In genomic region chr2:141323571-141323970, GRCh38 we compare ENCODE assay signal across 31 cellular contexts.
"Had no signal": no experiment of that assay in that cellular context is flagged by ENCODE, and none has a peak within 500 bp of the region (broad histone marks: within the 10 kb centered on the region; RNA-seq: fewer than 3 reads in every experiment).

No MANE protein-coding gene starts in this region.

- H3K36me3 Mint-ChIP-seq: activated naive CD8-positive, alpha-beta T cell treated with anti-CD3 and anti-CD28 coated beads for 36 hours had no signal

- H3K27me3 Mint-ChIP-seq: activated CD4-positive, alpha-beta T cell treated with anti-CD3 and anti-CD28 coated beads, Interleukin-2, amount 10 ng/mL, durations not matched to agents 24 days and 14 days; activated CD8-positive, alpha-beta T cell treated with anti-CD3 and anti-CD28 coated beads for 36 hours; activated naive CD8-positive, alpha-beta T cell treated with anti-CD3 and anti-CD28 coated beads for 36 hours; activated T-helper 17 cell treated with anti-CD3 and anti-CD28 coated beads, Interleukin-2, amount 50 U/mL, for 72 hours had no signal

- DNase-seq: activated CD4-positive, alpha-beta T cell treated with anti-CD3 and anti-CD28 coated beads, Interleukin-2, amount 10 ng/mL, durations not matched to agents 24 days and 14 days; activated CD4-positive, alpha-beta T cell treated with anti-CD3 and anti-CD28 coated beads, Interleukin-2, amount 50 U/mL, for 4 hours; activated CD8-positive, alpha-beta T cell treated with anti-CD3 and anti-CD28 coated beads for 36 hours; activated effector memory CD4-positive, alpha-beta T cell treated with anti-CD3 and anti-CD28 coated beads, Interleukin-2, amount 50 U/mL, for 16 hours; activated naive CD4-positive, alpha-beta T cell; activated naive CD4-positive, alpha-beta T cell treated with anti-CD3 and anti-CD28 coated beads, Interleukin-2, amount 50 U/mL, for 16 hours; activated naive CD8-positive, alpha-beta T cell treated with anti-CD3 and anti-CD28 coated beads for 36 hours; activated T-cell treated with anti-CD3 and anti-CD28 coated beads, Interleukin-2, amount 50 U/mL, for 1 hour; activated T-cell treated with anti-CD3 and anti-CD28 coated beads, Interleukin-2, amount 50 U/mL, for 72 hours; amniotic stem cell; aorta; brain microvascular endothelial cell; central memory CD4-positive, alpha-beta T cell; Karpas-422; NCI-H1105 treated with DMSO at 0.1 percent for 48 hours; NCI-H1436; NCI-H1694; NCI-H1930; NCI-H2081 treated with DMSO at 0.1 percent for 48 hours; NCI-H345; NCI-H524 treated with DMSO at 0.1 percent for 48 hours; NK-92 treated with Interleukin-12 subunit alpha and Interleukin-12 subunit beta, amount 100 ng/mL, for 24 hours; PC-3; Peyer's patch; RPMI8226; SIG-M5; SW 1271; T1000; WERI-Rb-1 had no signal

- H3K4me3 ChIP-seq: Peyer's patch had no signal

- H3K4me1 ChIP-seq: Peyer's patch had no signal

- H3K4me1 Mint-ChIP-seq: activated CD4-positive, alpha-beta T cell treated with anti-CD3 and anti-CD28 coated beads, Interleukin-2, amount 10 ng/mL, durations not matched to agents 24 days and 14 days; activated naive CD8-positive, alpha-beta T cell treated with anti-CD3 and anti-CD28 coated beads for 36 hours; activated T-helper 17 cell treated with anti-CD3 and anti-CD28 coated beads, Interleukin-2, amount 50 U/mL, for 72 hours had no signal

- H3K36me3 ChIP-seq: brain microvascular endothelial cell, Peyer's patch, WERI-Rb-1 had no signal

- H3K9me3 ChIP-seq: Peyer's patch had no signal

- H3K27ac Mint-ChIP-seq: activated CD4-positive, alpha-beta T cell treated with anti-CD3 and anti-CD28 coated beads, Interleukin-2, amount 10 ng/mL, durations not matched to agents 24 days and 14 days; activated CD8-positive, alpha-beta T cell treated with anti-CD3 and anti-CD28 coated beads for 36 hours; activated naive CD8-positive, alpha-beta T cell treated with anti-CD3 and anti-CD28 coated beads for 36 hours; activated T-cell treated with anti-CD3 and anti-CD28 coated beads, Interleukin-2, amount 50 U/mL, for 72 hours; activated T-helper 17 cell treated with anti-CD3 and anti-CD28 coated beads, Interleukin-2, amount 50 U/mL, for 72 hours had no signal

- H3K27me3 ChIP-seq: brain microvascular endothelial cell, Peyer's patch had no signal

- ATAC-seq: activated CD8-positive, alpha-beta T cell treated with anti-CD3 and anti-CD28 coated beads for 36 hours; activated T-cell treated with anti-CD3 and anti-CD28 coated beads, Interleukin-2, amount 50 U/mL, for 72 hours; activated T-helper 17 cell treated with anti-CD3 and anti-CD28 coated beads, Interleukin-2, amount 50 U/mL, for 72 hours; PC-3; SK-N-SH treated with all-trans-retinoic acid at 6 μM for 48 hours had no signal

- H3K27ac ChIP-seq: brain microvascular endothelial cell, Peyer's patch, WERI-Rb-1 had no signal

- H3K4me3 Mint-ChIP-seq: activated CD4-positive, alpha-beta T cell treated with anti-CD3 and anti-CD28 coated beads, Interleukin-2, amount 10 ng/mL, durations not matched to agents 24 days and 14 days; activated CD8-positive, alpha-beta T cell treated with anti-CD3 and anti-CD28 coated beads for 36 hours; activated naive CD8-positive, alpha-beta T cell treated with anti-CD3 and anti-CD28 coated beads for 36 hours; activated T-cell treated with anti-CD3 and anti-CD28 coated beads, Interleukin-2, amount 50 U/mL, for 72 hours; activated T-helper 17 cell treated with anti-CD3 and anti-CD28 coated beads, Interleukin-2, amount 50 U/mL, for 72 hours had no signal
